19 cellular contexts compared by ENCODE assay signal in genomic region chr22:44229331-44229730, GRCh38. TPM values are rescaled to one million over a fixed set of nuclear protein-coding genes. Genes with fewer than 3 reads are reported as not detected.
A peak's percentile ranks its signal among the peaks of the same experiment; 100 is the strongest.
DNase-seq lines count a peak whose midpoint lies in the region; ATAC-seq and TF ChIP-seq lines count a peak whose summit lies in the region.
"Had no signal": no experiment of that assay in that cellular context is flagged by ENCODE, and none has a peak within 500 bp of the region (broad histone marks: within the 10 kb centered on the region; RNA-seq: fewer than 3 reads in every experiment).

No MANE protein-coding gene starts in this region.

- peaks cover 11% of the 10 kb centered on the region for H3K9me3 Mint-ChIP-seq in T-helper 2 cell treated with Interferon-gamma antibody and Interleukin-4, amounts not matched to agents 5 μg/mL and 100 μg/mL, for 36 hours

- DNase-seq in SK-MEL-5 (ENCODE audit: low read depth, low spot score) (peak; percentile 62), foreskin keratinocyte (peak; percentile 20 to 52), foreskin melanocyte (no peak), dermis blood vessel endothelial cell (no peak)
- DNase-seq in T-helper 2 cell treated with Interferon-gamma antibody and Interleukin-4, amounts not matched to agents 5 μg/mL and 100 μg/mL, for 36 hours (ENCODE audit: low spot score) = no peak
- DNase-seq: C1 segment of cervical spinal cord; Calu3; CD4-positive, alpha-beta memory T cell; COR-L47; DMS53; DMS79 treated with DMSO at 0.1 percent for 48 hours; GF-D8; GM23248; H7; HCEC 1CT had no signal

- no peak for TF ChIP-seq CTCF in foreskin keratinocyte (conservative IDR thresholded peaks at IDR 0.05)

- no peaks in the 10 kb centered on the region for H3K36me3 Mint-ChIP-seq in T-helper 2 cell treated with Interferon-gamma antibody and Interleukin-4, amounts not matched to agents 5 μg/mL and 100 μg/mL, for 36 hours (ENCODE audit: low read depth)
- H3K36me3 Mint-ChIP-seq: CD4-positive, alpha-beta memory T cell had no signal

- no peak overlapping the region for H3K27ac ChIP-seq in foreskin keratinocyte
- H3K27ac ChIP-seq: GM23248 had no signal

- no peaks in the 10 kb centered on the region for H3K4me1 Mint-ChIP-seq in T-helper 2 cell treated with Interferon-gamma antibody and Interleukin-4, amounts not matched to agents 5 μg/mL and 100 μg/mL, for 36 hours (ENCODE audit: low read depth)
- H3K4me1 Mint-ChIP-seq: CD4-positive, alpha-beta memory T cell had no signal

- H3K27me3 ChIP-seq in foreskin keratinocyte = no peaks in the 10 kb centered on the region

- ATAC-seq in esophagus mucosa (peak; percentile 78), foreskin keratinocyte (no peak)

- no peaks in the 10 kb centered on the region for H3K4me1 ChIP-seq in foreskin keratinocyte

- H3K4me3 Mint-ChIP-seq in T-helper 2 cell treated with Interferon-gamma antibody and Interleukin-4, amounts not matched to agents 5 μg/mL and 100 μg/mL, for 36 hours = no peak overlapping the region
- H3K4me3 Mint-ChIP-seq: CD4-positive, alpha-beta memory T cell had no signal

- in situ Hi-C loops in SK-MEL-5 (cut with HindIII; ENCODE audit: low pct_unique_long_range_greater_than_20kb, low sequenced_read_pairs) = no loop called here

- H3K27ac Mint-ChIP-seq in T-helper 2 cell treated with Interferon-gamma antibody and Interleukin-4, amounts not matched to agents 5 μg/mL and 100 μg/mL, for 36 hours = no peak overlapping the region

- H3K27me3 Mint-ChIP-seq in T-helper 2 cell treated with Interferon-gamma antibody and Interleukin-4, amounts not matched to agents 5 μg/mL and 100 μg/mL, for 36 hours (ENCODE audit: low read depth) = peaks cover 7% of the 10 kb centered on the region

RNA-seq across cellular contexts. Expression of gene PARVG, which starts 48.6 kb away (rescaled TPM):
- 0.16 TPM in 1 of 2 replicates, not detected in the other for total RNA-seq in SK-MEL-5 (2014; rRNA removed; shearing (Covaris generic))
- polyA plus RNA-seq in SK-MEL-5 (2015; cell fraction: cytosol; rRNA removed) = not detected in 2 replicates
- not detected in 2 replicates for polyA plus RNA-seq in SK-MEL-5 (2015; cell fraction: nucleus; rRNA removed)
- 2.1 TPM for total RNA-seq in esophagus mucosa
- not detected in 2 replicates for total RNA-seq in foreskin keratinocyte
- not detected in 2 replicates for polyA plus RNA-seq in foreskin keratinocyte
- 0.34 and 0.51 TPM in 2 replicates for total RNA-seq in dermis blood vessel endothelial cell
- total RNA-seq: A172, Calu3, G401, GM23248 had no signal
- polyA plus RNA-seq: BJ, GM23248 had no signal

Comparison
In these comparisons a context has a peak if more than half of its experiments do, and no peak if none do; other contexts are left out.
1. DNase-seq: peak in SK-MEL-5 (single experiment) and foreskin keratinocyte (2 of 2); none in foreskin melanocyte (single experiment), T-helper 2 cell treated with Interferon-gamma antibody and Interleukin-4, amounts not matched to agents 5 μg/mL and 100 μg/mL, for 36 hours (single experiment) and dermis blood vessel endothelial cell (single experiment).